Comparison of ENCODE assay signal across 12 cellular contexts in genomic region chr15:51076142-51076897, GRCh38. TPM values are rescaled to one million over a fixed set of nuclear protein-coding genes. Genes with fewer than 3 reads are reported as not detected.
DNase-seq lines count a peak whose midpoint lies in the region; ATAC-seq, FAIRE-seq and TF ChIP-seq lines count a peak whose summit lies in the region.
"Had no signal": no experiment of that assay in that cellular context is flagged by ENCODE, and none has a peak within 500 bp of the region (broad histone marks: within the 10 kb centered on the region; RNA-seq: fewer than 3 reads in every experiment).

No MANE protein-coding gene starts in this region.

- no peaks in the 10 kb centered on the region for H3K36me3 Mint-ChIP-seq in activated naive CD4-positive, alpha-beta T cell treated with anti-CD3 and anti-CD28 coated beads, Interleukin-2, amount 50 U/mL, for 72 hours
- no peaks in the 10 kb centered on the region for H3K36me3 Mint-ChIP-seq in activated CD4-positive, alpha-beta memory T cell treated with anti-CD3 and anti-CD28 coated beads for 36 hours

- no peak for DNase-seq in activated naive CD4-positive, alpha-beta T cell treated with anti-CD3 and anti-CD28 coated beads, Interleukin-2, amount 50 U/mL, for 72 hours (ENCODE audit: low spot score in 2 of 2)
- no peak for DNase-seq in activated naive CD4-positive, alpha-beta T cell treated with Interleukin-2 at 50 U/mL for 16 hours
- peak; percentile 54 for DNase-seq in activated CD4-positive, alpha-beta memory T cell treated with anti-CD3 and anti-CD28 coated beads for 36 hours
- DNase-seq in tibial nerve (ENCODE audit: low spot score in 2 of 2) (no peak), H54 (ENCODE audit: insufficient read length, low spot score) (no peak), EL (no peak)
- DNase-seq: DND-41, NCI-H510A treated with DMSO at 0.1 percent for 48 hours had no signal

- H3K27ac Mint-ChIP-seq in activated naive CD4-positive, alpha-beta T cell treated with anti-CD3 and anti-CD28 coated beads, Interleukin-2, amount 50 U/mL, for 72 hours, result peak overlapping the region in 1 of 2 donors; percentile 81
- peak overlapping the region; percentile 56 for H3K27ac Mint-ChIP-seq in activated CD4-positive, alpha-beta memory T cell treated with anti-CD3 and anti-CD28 coated beads for 36 hours

- 87 to 88% methylated on average over 9 of the region's 9 CpGs for WGBS in tibial nerve, 2 donors

- no peak for FAIRE-seq in H54 (lab: Jason Lieb, UNC)
- FAIRE-seq: islet of Langerhans, TTC549 had no signal

- peaks cover 13% of the 10 kb centered on the region for H3K4me1 Mint-ChIP-seq in activated CD4-positive, alpha-beta memory T cell treated with anti-CD3 and anti-CD28 coated beads for 36 hours (ENCODE audit: low read depth)

- intact Hi-C loops in activated CD4-positive, alpha-beta memory T cell treated with anti-CD3 and anti-CD28 coated beads for 36 hours (cut with micrococcal nuclease), result no loop called here

- POLR2A ChIA-PET in activated CD4-positive, alpha-beta memory T cell treated with anti-CD3 and anti-CD28 coated beads for 36 hours (lab: Charles Lee), result no interaction called here

- TF ChIP-seq POLR2A in tibial nerve (IDR thresholded peaks at IDR 0.05), result no peak
- no peak for TF ChIP-seq POLR2A in H54 (IDR thresholded peaks at IDR 0.05; ENCODE audit: low read depth, low read length)

- H3K4me1 ChIP-seq in iPS-20b (ENCODE audit: insufficient read depth, low read length) (no peaks in the 10 kb centered on the region; the same call in 1 of the 2 replicates), tibial nerve (peaks cover 0 to 7% (median 0%) of the 10 kb centered on the region in 4 donors)

- TF ChIP-seq CTCF in tibial nerve (IDR thresholded peaks at IDR 0.05), result no peak

- no peak overlapping the region for H3K27ac ChIP-seq in iPS-20b (ENCODE audit: low read length)
- H3K27ac ChIP-seq in tibial nerve, result peak overlapping the region in 3 of 4 donors; percentile 59 to 82 (median 78)

- H3K27me3 ChIP-seq in iPS-20b (ENCODE audit: insufficient read depth, low read length), result no peaks in the 10 kb centered on the region
- no peaks in the 10 kb centered on the region for H3K27me3 ChIP-seq in tibial nerve

- no peak for TF ChIP-seq EP300 in tibial nerve (IDR thresholded peaks at IDR 0.05)

- no peaks in the 10 kb centered on the region for H3K36me3 ChIP-seq in iPS-20b (ENCODE audit: insufficient read depth, low read depth, low read length)
- no peaks in the 10 kb centered on the region for H3K36me3 ChIP-seq in tibial nerve

- ATAC-seq in activated naive CD4-positive, alpha-beta T cell treated with anti-CD3 and anti-CD28 coated beads, Interleukin-2, amount 50 U/mL, for 72 hours, result peak; percentile 31 to 52
- no peak for ATAC-seq in HG02763 (IDR thresholded peaks at IDR 0.05; ENCODE audit: unreplicated experiment)

- H3K9me3 ChIP-seq in iPS-20b (ENCODE audit: insufficient read depth, low read depth, low read length) (no peaks in the 10 kb centered on the region), tibial nerve (no peaks in the 10 kb centered on the region)

- no peak overlapping the region for H3K4me3 Mint-ChIP-seq in activated CD4-positive, alpha-beta memory T cell treated with anti-CD3 and anti-CD28 coated beads for 36 hours

- CTCF ChIA-PET in activated CD4-positive, alpha-beta memory T cell treated with anti-CD3 and anti-CD28 coated beads for 36 hours (lab: Charles Lee), result interaction anchor here (1.4 kb wide), 1 partner anchor 117 kb away, joined by 3 read pairs; no protein-coding TSS in a partner anchor

- H3K27me3 Mint-ChIP-seq in activated CD4-positive, alpha-beta memory T cell treated with anti-CD3 and anti-CD28 coated beads for 36 hours, result peaks cover 10% of the 10 kb centered on the region

- H3K9me3 Mint-ChIP-seq in activated naive CD4-positive, alpha-beta T cell treated with anti-CD3 and anti-CD28 coated beads, Interleukin-2, amount 50 U/mL, for 72 hours, result no peaks in the 10 kb centered on the region
- no peaks in the 10 kb centered on the region for H3K9me3 Mint-ChIP-seq in activated CD4-positive, alpha-beta memory T cell treated with anti-CD3 and anti-CD28 coated beads for 36 hours

- H3K9ac ChIP-seq in iPS-20b (ENCODE audit: low read depth, low read length), result peak overlapping the region; percentile 80; the same call in 1 of the 2 replicates

- H3K4me3 ChIP-seq in iPS-20b (ENCODE audit: low read length) (no peak overlapping the region), tibial nerve (no peak overlapping the region)

RNA-seq across cellular contexts. Expression of gene TNFAIP8L3, which starts 18.4 kb away (rescaled TPM):
- under 1 TPM in 1 of 2 donors, not detected in 1; 0.18 TPM for total RNA-seq in activated naive CD4-positive, alpha-beta T cell treated with anti-CD3 and anti-CD28 coated beads, Interleukin-2, amount 50 U/mL, for 72 hours
- under 1 TPM in 1 of 2 experiments, not detected in 1; 0.19 TPM for total RNA-seq in activated CD4-positive, alpha-beta memory T cell treated with anti-CD3 and anti-CD28 coated beads for 36 hours
- 10 to 100 TPM in 2 of 4 donors, 1 to 10 TPM in 2; 3.7 to 12.5 (median 10.0) TPM for total RNA-seq in tibial nerve
